Comparison of ENCODE assay signal across 1 cellular context in genomic region chr17:57335195-57335792, GRCh38.
TF ChIP-seq lines count a peak whose summit lies in the region.

No MANE protein-coding gene starts in this region.

TF ChIP-seq in GM12878, 131 proteins besides CTCF, POLR2A, EP300 and RAD21 (continued from another document):
- no peak for TF ChIP-seq PRDM15 (CRISPR knock-in tag; IDR thresholded peaks at IDR 0.05)
